ENCODE assay signal across 8 cellular contexts in the genomic region with DNA sequence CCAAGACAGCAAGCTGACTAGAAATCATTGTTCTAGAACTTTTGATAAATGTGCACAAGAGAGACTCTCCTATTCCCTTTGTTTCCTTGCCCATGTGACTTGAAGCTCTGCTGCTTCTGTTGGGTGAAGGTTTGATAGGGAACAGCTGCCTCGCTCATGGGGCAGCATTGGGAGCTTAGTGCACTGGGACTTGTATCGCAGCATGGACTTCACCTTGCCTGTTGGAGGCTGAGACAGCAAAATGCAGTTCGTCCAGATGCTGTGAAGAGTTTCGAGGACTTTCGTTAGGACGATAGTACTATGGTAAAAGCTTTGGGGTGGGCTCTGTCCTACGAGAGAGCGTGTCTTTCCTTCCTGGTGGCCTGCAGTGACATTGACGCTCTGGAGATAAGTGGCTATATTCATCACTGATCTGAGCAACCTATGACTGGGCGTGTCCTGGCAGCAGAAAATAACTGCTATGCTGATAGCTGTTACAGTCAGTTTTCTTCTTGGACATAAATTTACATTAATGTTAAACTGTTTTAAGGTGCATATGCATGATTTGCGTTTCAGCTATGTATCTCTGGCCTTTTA.
"Had no signal": no experiment of that assay in that cellular context is flagged by ENCODE, and none has a peak within 500 bp of the region (broad histone marks: within the 10 kb centered on the region; RNA-seq: fewer than 3 reads in every experiment).

No MANE protein-coding gene starts in this region.

- H3K4me3 ChIP-seq: pancreas, smooth muscle cell, upper lobe of left lung had no signal

- ATAC-seq: left lobe of liver, pancreas had no signal

- H3K27me3 ChIP-seq: pancreas, upper lobe of left lung had no signal

- H3K36me3 ChIP-seq: pancreas, upper lobe of left lung had no signal

- H3K27ac ChIP-seq: pancreas, upper lobe of left lung had no signal

- H3K9me3 ChIP-seq: pancreas, upper lobe of left lung had no signal

- DNase-seq: activated gamma-delta T cell, amygdala, immature natural killer cell, pancreas, retina, upper lobe of left lung had no signal
